34 cellular contexts compared by ENCODE assay signal in the genomic region with DNA sequence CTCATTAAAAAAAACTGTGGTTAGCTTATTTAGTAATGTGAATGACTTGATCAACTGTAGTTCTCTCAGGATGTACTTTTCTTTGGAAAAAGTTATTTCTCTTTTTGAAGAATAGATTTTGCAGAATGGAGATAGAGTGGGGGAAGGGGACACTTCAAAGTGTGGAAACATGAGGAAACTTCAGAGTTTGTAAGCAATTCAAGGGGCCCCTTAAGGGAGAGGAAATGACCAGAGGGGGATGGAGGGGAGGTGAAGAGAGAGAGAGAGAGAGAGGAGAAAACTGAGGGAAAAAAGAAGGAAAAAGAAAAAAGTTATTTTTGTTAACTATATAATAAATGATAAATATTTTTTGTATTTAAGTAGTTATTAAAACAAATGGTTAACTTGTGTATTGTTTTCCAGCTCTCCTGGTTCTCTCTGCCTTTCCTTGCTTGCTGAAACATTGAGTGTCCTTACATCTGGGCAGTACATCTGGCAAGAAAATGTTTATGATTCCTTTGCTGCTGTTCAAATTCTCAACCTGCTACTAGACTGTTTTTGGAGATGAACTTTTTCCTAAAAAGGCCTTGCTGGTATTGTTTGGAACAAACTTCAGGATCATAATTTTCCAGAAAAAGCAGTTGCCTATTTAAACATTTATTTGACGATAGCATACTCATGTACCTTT.
DNase-seq lines count a peak whose midpoint lies in the region; ATAC-seq, FAIRE-seq and TF ChIP-seq lines count a peak whose summit lies in the region.
"Had no signal": no experiment of that assay in that cellular context is flagged by ENCODE, and none has a peak within 500 bp of the region (broad histone marks: within the 10 kb centered on the region; RNA-seq: fewer than 3 reads in every experiment).

No MANE protein-coding gene starts in this region.

- no peak overlapping the region for H2AK9ac ChIP-seq in IMR-90 (replicated peaks; ENCODE audit: low read depth, low read length, poor library complexity)

- no peak overlapping the region for H3K23ac ChIP-seq in IMR-90 (ENCODE audit: low read depth, low read length)

- no peak overlapping the region for H2AK5ac ChIP-seq in IMR-90 (ENCODE audit: low read depth, low read length)

- no peaks in the 10 kb centered on the region for H3K79me1 ChIP-seq in IMR-90 (ENCODE audit: low read depth in 1 of 2, low read length in 2 of 2)

- FAIRE-seq in astrocyte (lab: Jason Lieb, UNC), result no peak
- FAIRE-seq: A549, frontal cortex, GM19239 had no signal

- H3K27ac Mint-ChIP-seq in astrocyte (ENCODE audit: unreplicated experiment), result peak overlapping the region; percentile 80
- H3K27ac Mint-ChIP-seq in nephron, result peak overlapping the region in 2 of 3 experiments; percentile 9 to 35
- H3K27ac Mint-ChIP-seq: activated CD4-positive, alpha-beta memory T cell treated with anti-CD3 and anti-CD28 coated beads, Interleukin-2, amount 10 ng/mL, durations not matched to agents 7 days and 5 days; activated T-helper 2 cell treated with anti-CD3 and anti-CD28 coated beads, Interferon-gamma antibody, Interleukin-2, Interleukin-4, amounts not matched to agents 10 μg/mL and 5 μg/mL and 100 μg/mL, durations not matched to agents 14 hours and 24 hours and 36 hours; immature natural killer cell had no signal

- H3K27me3 Mint-ChIP-seq in astrocyte (ENCODE audit: low read depth, unreplicated experiment) (no peaks in the 10 kb centered on the region), nephron (ENCODE audit: low read depth) (no peaks in the 10 kb centered on the region)

- H3K4me1 ChIP-seq in A673 (ENCODE audit: insufficient read depth, low read length, poor library complexity, severe bottlenecking) (peaks cover 48% of the 10 kb centered on the region), IMR-90 (ENCODE audit: control insufficient read depth, insufficient read depth, low read length) (no peaks in the 10 kb centered on the region), astrocyte (ENCODE audit: insufficient read depth, low read length) (no peaks in the 10 kb centered on the region), lower lobe of right lung (no peaks in the 10 kb centered on the region)
- H3K4me1 ChIP-seq: A549, BE2C had no signal

- no peak overlapping the region for H4K8ac ChIP-seq in IMR-90 (ENCODE audit: low read depth in 2 of 2, low read length in 2 of 2)

- ATAC-seq in IMR-90 (ENCODE audit: low read depth), result 0 out of 2 replicates have a peak, but pooled peaks have one; percentile 24
- no peak for ATAC-seq in lower lobe of right lung
- ATAC-seq in HG02759 (IDR thresholded peaks at IDR 0.05; ENCODE audit: unreplicated experiment), result no peak
- ATAC-seq: A549; activated naive CD4-positive, alpha-beta T cell treated with anti-CD3 and anti-CD28 coated beads, Interleukin-2, amount 50 U/mL, for 72 hours; esophagus mucosa; stimulated activated naive CD8-positive, alpha-beta T cell treated with anti-CD3 and anti-CD28 coated beads, Interleukin-15, amount 100 ng/mL, for 72 hours had no signal

- CTCF ChIA-PET in A673 (lab: Charles Lee), result interaction anchor here (0.5 kb wide), 1 partner anchor 311 kb away, joined by 3 read pairs; no protein-coding TSS in a partner anchor
- CTCF ChIA-PET in IMR-90 (lab: Yijun Ruan, JAX), result interaction anchor here (0.6 to 0.8 kb wide), 3 partner anchors 10 to 719 kb away, joined by 3 to 4 read pairs (median 3); no protein-coding TSS in a partner anchor

- H2BK5ac ChIP-seq in IMR-90 (ENCODE audit: low read depth, low read length, poor library complexity, severe bottlenecking), result no peak overlapping the region

- no peaks in the 10 kb centered on the region for H3K36me3 Mint-ChIP-seq in astrocyte (ENCODE audit: low read depth, unreplicated experiment)
- H3K36me3 Mint-ChIP-seq in nephron (ENCODE audit: low read depth), result no peaks in the 10 kb centered on the region
- H3K36me3 Mint-ChIP-seq: activated naive CD4-positive, alpha-beta T cell treated with anti-CD3 and anti-CD28 coated beads, Interleukin-2, amount 50 U/mL, for 72 hours; CD8-positive, alpha-beta memory T cell; immature natural killer cell had no signal

- H3K27ac ChIP-seq in A673 (ENCODE audit: low read depth, low read length, poor library complexity, severe bottlenecking) (peak overlapping the region; percentile 98), IMR-90 (ENCODE audit: insufficient read depth, low read length) (no peak overlapping the region), astrocyte (ENCODE audit: low read depth, low read length) (no peak overlapping the region), lower lobe of right lung (no peak overlapping the region)
- H3K27ac ChIP-seq: A549, cardiac muscle cell, PC-9, skin epidermis had no signal

- no peak overlapping the region for H3K9ac ChIP-seq in IMR-90 (ENCODE audit: low read depth, low read length)
- no peak overlapping the region for H3K9ac ChIP-seq in astrocyte (ENCODE audit: low read length)

- TF ChIP-seq POLR2A in IMR-90 (IDR thresholded peaks at IDR 0.05; ENCODE audit: low read depth, low read length), result no peak

- dilution Hi-C loops in IMR-90 (cut with HindIII; ENCODE audit: low sequenced_read_pairs, unreplicated experiment), result no loop called here

- no peak overlapping the region for H3K56ac ChIP-seq in IMR-90 (ENCODE audit: extremely low read depth, insufficient read depth, low read length)

- no peaks in the 10 kb centered on the region for H3K79me2 ChIP-seq in astrocyte (ENCODE audit: insufficient read depth, low read length)

- H4K20me1 ChIP-seq in IMR-90 (ENCODE audit: insufficient read depth, low read length) (no peaks in the 10 kb centered on the region), astrocyte (ENCODE audit: insufficient read depth, low read length) (no peaks in the 10 kb centered on the region)

- in situ Hi-C loops in IMR-90 (cut with MboI; ENCODE audit: low sequenced_read_pairs), result no loop called here

- H3K9me3 ChIP-seq in A673 (ENCODE audit: low read depth, low read length, poor library complexity, severe bottlenecking), result peaks cover 5% of the 10 kb centered on the region
- no peaks in the 10 kb centered on the region for H3K9me3 ChIP-seq in IMR-90 (ENCODE audit: control insufficient read depth, insufficient read depth, low read length)
- no peaks in the 10 kb centered on the region for H3K9me3 ChIP-seq in astrocyte (ENCODE audit: insufficient read depth, low read depth, low read length)
- H3K9me3 ChIP-seq in lower lobe of right lung, result no peaks in the 10 kb centered on the region
- H3K9me3 ChIP-seq: A549, BE2C, MG63 had no signal

- H2BK20ac ChIP-seq in IMR-90 (ENCODE audit: low read depth, low read length), result no peak overlapping the region

- no peak for TF ChIP-seq RAD21 in IMR-90 (IDR thresholded peaks at IDR 0.05; ENCODE audit: low read length)

- no peaks in the 10 kb centered on the region for H3K9me1 ChIP-seq in IMR-90 (ENCODE audit: insufficient read depth, low read length)

- H2BK15ac ChIP-seq in IMR-90 (ENCODE audit: low read depth, low read length), result no peak overlapping the region

- peak; percentile 69 for DNase-seq in A673 (ENCODE audit: low spot score)
- DNase-seq in IMR-90, result no peak
- no peak for DNase-seq in astrocyte (ENCODE audit: low read depth)
- DNase-seq in lower lobe of right lung, result no peak
- DNase-seq in inferior parietal cortex (ENCODE audit: extremely low spot score), result no peak
- no peak for DNase-seq in activated CD8-positive, alpha-beta memory T cell treated with anti-CD3 and anti-CD28 coated beads, Interleukin-2, amount 50 U/mL, for 4 hours
- DNase-seq: activated CD4-positive, alpha-beta memory T cell treated with anti-CD3 and anti-CD28 coated beads, Interleukin-2, amount 10 ng/mL, durations not matched to agents 7 days and 5 days; activated CD4-positive, CD25-positive, alpha-beta regulatory T cell treated with anti-CD3 and anti-CD28 coated beads, Interleukin-2, amount 50 U/mL, for 72 hours; aorta; BE2C; CD8-positive, alpha-beta memory T cell; cortex of kidney; DMS53; H7; hypothalamus; immature natural killer cell; KBM-7; mesendoderm; MG63; NCI-H146; PC-9; Right ventricle myocardium superior; stimulated activated naive CD8-positive, alpha-beta T cell treated with anti-CD3 and anti-CD28 coated beads, Interleukin-15, amount 100 ng/mL, for 72 hours; T-helper 1 cell had no signal

- H3K18ac ChIP-seq in IMR-90 (ENCODE audit: low read depth, low read length), result no peak overlapping the region

- H2AFZ ChIP-seq in IMR-90 (replicated peaks; ENCODE audit: low read length, poor library complexity) (no peak overlapping the region), astrocyte (ENCODE audit: low read depth, low read length) (no peak overlapping the region)
- H2AFZ ChIP-seq: PC-9 had no signal

- no CpG with 5 or more reads among the region's 1 CpG for WGBS in IMR-90 (ENCODE audit: extremely low coverage in 2 of 2, insufficient read length in 1 of 2), 2 experiments

- no peak overlapping the region for H4K91ac ChIP-seq in IMR-90 (ENCODE audit: insufficient read depth, low read depth, low read length)

- H3K4me3 ChIP-seq in A673 (ENCODE audit: low read depth, low read length, poor library complexity, severe bottlenecking) (no peak overlapping the region), IMR-90 (ENCODE audit: insufficient read depth, low read depth, low read length) (no peak overlapping the region), astrocyte (ENCODE audit: insufficient read depth, low read depth, low read length) (no peak overlapping the region), lower lobe of right lung (no peak overlapping the region)
- H3K4me3 ChIP-seq: A549, cardiac muscle cell, MG63, PC-9, skin epidermis had no signal

- no peak overlapping the region for H3K4ac ChIP-seq in IMR-90 (ENCODE audit: low read depth, low read length)

- no peak for TF ChIP-seq CTCF in A673 (conservative IDR thresholded peaks at IDR 0.05; ENCODE audit: low read depth, low read length)
- no peak for TF ChIP-seq CTCF in IMR-90 (conservative IDR thresholded peaks at IDR 0.05; ENCODE audit: low read depth, low read length)
- TF ChIP-seq CTCF in astrocyte (IDR thresholded peaks at IDR 0.05; ENCODE audit: insufficient read depth, low read depth, low read length), result no peak
- no peak for TF ChIP-seq CTCF in nephron (IDR thresholded peaks at IDR 0.05; ENCODE audit: unreplicated experiment in 3 of 3)
- no peak for TF ChIP-seq CTCF in lower lobe of right lung (IDR thresholded peaks at IDR 0.05)

- H3K4me2 ChIP-seq in IMR-90 (ENCODE audit: low read depth, low read length) (no peak overlapping the region), astrocyte (ENCODE audit: low read length) (no peak overlapping the region)
- H3K4me2 ChIP-seq: A549, PC-9 had no signal

- H3K4me1 Mint-ChIP-seq in astrocyte (ENCODE audit: low read depth, unreplicated experiment) (peaks cover 7% of the 10 kb centered on the region), nephron (peaks cover 19% of the 10 kb centered on the region)
- H3K4me1 Mint-ChIP-seq: activated CD4-positive, alpha-beta memory T cell treated with anti-CD3 and anti-CD28 coated beads, Interleukin-2, amount 10 ng/mL, durations not matched to agents 7 days and 5 days; CD8-positive, alpha-beta memory T cell; immature natural killer cell; stimulated activated naive CD8-positive, alpha-beta T cell treated with anti-CD3 and anti-CD28 coated beads, Interleukin-15, amount 100 ng/mL, for 72 hours had no signal

- no peak overlapping the region for H3K14ac ChIP-seq in IMR-90 (replicated peaks; ENCODE audit: low read depth, low read length)

- no peak overlapping the region for H2BK120ac ChIP-seq in IMR-90 (ENCODE audit: low read depth, low read length)

- intact Hi-C loops in A673 (cut with micrococcal nuclease; ENCODE audit: unreplicated experiment), result loop anchor here (1.0 to 5.0 kb wide), 7 partner anchors 175 to 1763 kb away; no protein-coding TSS in a partner anchor
- intact Hi-C loops in IMR-90 (cut with micrococcal nuclease), result no loop called here
- intact Hi-C loops in lower lobe of right lung (cut with DNase I), result no loop called here

- BruUV-seq in A673 (replicated peaks; lab: Mats Ljungman, UMichigan), result TSS peak; percentile 45
- BruUV-seq in IMR-90 (replicated peaks; lab: Mats Ljungman, UMichigan), result no TSS peak

- peaks cover 2% of the 10 kb centered on the region for H3K9me3 Mint-ChIP-seq in astrocyte (ENCODE audit: unreplicated experiment)
- H3K9me3 Mint-ChIP-seq in nephron, result no peaks in the 10 kb centered on the region
- H3K9me3 Mint-ChIP-seq: activated CD4-positive, alpha-beta memory T cell treated with anti-CD3 and anti-CD28 coated beads, Interleukin-2, amount 10 ng/mL, durations not matched to agents 7 days and 5 days; activated naive CD4-positive, alpha-beta T cell treated with anti-CD3 and anti-CD28 coated beads, Interleukin-2, amount 50 U/mL, for 72 hours; activated T-helper 2 cell treated with anti-CD3 and anti-CD28 coated beads, Interferon-gamma antibody, Interleukin-2, Interleukin-4, amounts not matched to agents 10 μg/mL and 5 μg/mL and 100 μg/mL, durations not matched to agents 14 hours and 24 hours and 36 hours; CD8-positive, alpha-beta memory T cell; immature natural killer cell; stimulated activated naive CD8-positive, alpha-beta T cell treated with anti-CD3 and anti-CD28 coated beads, Interleukin-15, amount 100 ng/mL, for 72 hours had no signal

- POLR2A ChIA-PET in A673 (lab: Charles Lee; ENCODE audit: low non-redundant PET) (interaction anchor here (0.7 kb wide), 1 partner anchor 792 kb away, joined by 4 read pairs; no protein-coding TSS in a partner anchor), IMR-90 (lab: Charles Lee; ENCODE audit: unreplicated experiment) (interaction anchor here (0.6 kb wide), 1 partner anchor 86 kb away, joined by 9 read pairs; no protein-coding TSS in a partner anchor)

- peaks cover 7% of the 10 kb centered on the region for H3K36me3 ChIP-seq in A673 (ENCODE audit: insufficient read depth, low read length, poor library complexity, severe bottlenecking)
- H3K36me3 ChIP-seq in IMR-90 (ENCODE audit: control insufficient read depth, insufficient read depth, low read length), result no peaks in the 10 kb centered on the region
- H3K36me3 ChIP-seq in astrocyte (ENCODE audit: insufficient read depth, low read length), result no peaks in the 10 kb centered on the region
- H3K36me3 ChIP-seq in lower lobe of right lung, result no peaks in the 10 kb centered on the region
- H3K36me3 ChIP-seq: BE2C, cardiac muscle cell, MG63 had no signal

- H3K27me3 ChIP-seq in A673 (replicated peaks; ENCODE audit: insufficient read depth, low read depth, low read length, poor library complexity) (no peaks in the 10 kb centered on the region), IMR-90 (ENCODE audit: control insufficient read depth, insufficient read depth, low read length) (no peaks in the 10 kb centered on the region), astrocyte (ENCODE audit: insufficient read depth, low read length) (no peaks in the 10 kb centered on the region), lower lobe of right lung (ENCODE audit: low read depth) (no peaks in the 10 kb centered on the region)
- H3K27me3 ChIP-seq: BE2C, cardiac muscle cell, MG63 had no signal

- H3K4me3 Mint-ChIP-seq in astrocyte (ENCODE audit: unreplicated experiment), result no peak overlapping the region
- H3K4me3 Mint-ChIP-seq in nephron, result no peak overlapping the region
- H3K4me3 Mint-ChIP-seq: activated CD4-positive, alpha-beta memory T cell treated with anti-CD3 and anti-CD28 coated beads, Interleukin-2, amount 10 ng/mL, durations not matched to agents 7 days and 5 days; CD8-positive, alpha-beta memory T cell; immature natural killer cell; stimulated activated naive CD8-positive, alpha-beta T cell treated with anti-CD3 and anti-CD28 coated beads, Interleukin-15, amount 100 ng/mL, for 72 hours had no signal

- no peak overlapping the region for H4K5ac ChIP-seq in IMR-90 (ENCODE audit: low read depth, low read length)
